Comparison of ENCODE assay signal across 26 cellular contexts in genomic region chr7:118026791-118027190, GRCh38.
DNase-seq lines count a peak whose midpoint lies in the region; ATAC-seq, FAIRE-seq and TF ChIP-seq lines count a peak whose summit lies in the region.
"Had no signal": no experiment of that assay in that cellular context is flagged by ENCODE, and none has a peak within 500 bp of the region (broad histone marks: within the 10 kb centered on the region; RNA-seq: fewer than 3 reads in every experiment).

No MANE protein-coding gene starts in this region.

- no peak for FAIRE-seq in HepG2 (lab: Jason Lieb, UNC)
- FAIRE-seq: A204.1, GM12878, GM12892, GM18507 had no signal

- H3K36me3 ChIP-seq in right lobe of liver, result no peaks in the 10 kb centered on the region
- H3K36me3 ChIP-seq in HepG2 (replicated peaks in 1 of 2; ENCODE audit: control insufficient read depth in 1 of 2, insufficient read depth in 2 of 2, low read length in 2 of 2), result no peaks in the 10 kb centered on the region
- H3K36me3 ChIP-seq in thyroid gland, result no peaks in the 10 kb centered on the region
- H3K36me3 ChIP-seq in mucosa of descending colon (ENCODE audit: low read depth), result no peaks in the 10 kb centered on the region
- H3K36me3 ChIP-seq in right atrium auricular region, result no peaks in the 10 kb centered on the region
- H3K36me3 ChIP-seq: BE2C, BLaER1 had no signal

- H3K4me3 ChIP-seq in right lobe of liver, result no peak overlapping the region
- H3K4me3 ChIP-seq in HepG2 (replicated peaks in 1 of 3; ENCODE audit: insufficient read depth in 1 of 3, low read depth in 2 of 3, low read length in 3 of 3), result no peak overlapping the region
- H3K4me3 ChIP-seq in thyroid gland (replicated peaks in 1 of 3), result no peak overlapping the region
- H3K4me3 ChIP-seq in mucosa of descending colon, result no peak overlapping the region
- H3K4me3 ChIP-seq in right atrium auricular region, result no peak overlapping the region
- H3K4me3 ChIP-seq: BLaER1, GM12878 had no signal

- 42% methylated on average over 2 of the region's 2 CpGs for WGBS in right lobe of liver (ENCODE audit: insufficient coverage, low coverage, low lambda C conversion rate, missing lambda C conversion rate)
- 2% methylated on average over 2 of the region's 2 CpGs for WGBS in HepG2 (ENCODE audit: low lambda C conversion rate)
- WGBS in thyroid gland, 2 donors, result 46 to 52% methylated on average over 2 of the region's 2 CpGs

- POLR2A ChIA-PET in HepG2 (lab: Yijun Ruan, JAX), result no interaction called here

- H3K4me2 ChIP-seq in HepG2 (ENCODE audit: low read depth, low read length), result no peak overlapping the region
- H3K4me2 ChIP-seq: BLaER1 had no signal

- DNase-seq in right lobe of liver (peak in 2 of 3 donors; percentile 23 to 56), HepG2 (ENCODE audit: low spot score) (no peak), left lobe of liver (ENCODE audit: low spot score) (no peak), thyroid gland (peak; percentile 46 to 64), mucosa of descending colon (no peak), right atrium auricular region (ENCODE audit: low spot score) (no peak)
- DNase-seq: 8988T; ACHN; BE2C; C1 segment of cervical spinal cord; CD4-positive, alpha-beta memory T cell; CD4-positive, CD25-positive, alpha-beta regulatory T cell; CD8-positive, alpha-beta memory T cell; COR-L47; DMS 273 treated with DMSO at 0.1 percent for 48 hours; DMS153; DMS53; DMS79; DND-41; EL; GDM1 had no signal

- no peaks in the 10 kb centered on the region for H3K79me2 ChIP-seq in HepG2 (ENCODE audit: insufficient read depth, low read length)

- ATAC-seq in right lobe of liver (peak in 2 of 4 donors; percentile 64 to 72), HepG2 (no peak), left lobe of liver (peak; percentile 58), mucosa of descending colon (no peak)
- ATAC-seq: GM12878 had no signal

- no peak for TF ChIP-seq EP300 in HepG2 (IDR thresholded peaks at IDR 0.05; ENCODE audit: low read depth in 2 of 2, low read length in 2 of 2)
- TF ChIP-seq EP300 in HepG2 (CRISPR knock-in tag; IDR thresholded peaks at IDR 0.05; ENCODE audit: borderline replicate concordance), result no peak

- H3K27ac ChIP-seq in right lobe of liver (no peak overlapping the region), HepG2 (ENCODE audit: extremely low read length, insufficient read depth, low read length) (no peak overlapping the region), thyroid gland (peak overlapping the region in 1 of 3 donors; percentile 61), right atrium auricular region (no peak overlapping the region)
- H3K27ac ChIP-seq: BLaER1 had no signal

- intact Hi-C loops in right lobe of liver (cut with DNase I), result no loop called here
- intact Hi-C loops in HepG2 (cut with micrococcal nuclease; ENCODE audit: unreplicated experiment), result no loop called here
- intact Hi-C loops in thyroid gland (cut with DNase I), result no loop called here
- intact Hi-C loops in mucosa of descending colon (cut with DNase I, micrococcal nuclease), result no loop called here

- H3K9me3 ChIP-seq in right lobe of liver (no peaks in the 10 kb centered on the region), HepG2 (ENCODE audit: low read length) (no peaks in the 10 kb centered on the region), thyroid gland (no peaks in the 10 kb centered on the region), mucosa of descending colon (no peaks in the 10 kb centered on the region), right atrium auricular region (no peaks in the 10 kb centered on the region)
- H3K9me3 ChIP-seq: BE2C, BLaER1 had no signal

- TF ChIP-seq POLR2A in right lobe of liver (IDR thresholded peaks at IDR 0.05) (no peak), HepG2 (IDR thresholded peaks at IDR 0.05; ENCODE audit: insufficient read depth in 1 of 2, low read depth in 2 of 2, low read length in 2 of 2) (no peak), thyroid gland (IDR thresholded peaks at IDR 0.05) (no peak)

- TF ChIP-seq CTCF in right lobe of liver (IDR thresholded peaks at IDR 0.05) (no peak), HepG2 (CRISPR knock-in tag; IDR thresholded peaks at IDR 0.05) (no peak), thyroid gland (IDR thresholded peaks at IDR 0.05) (no peak), mucosa of descending colon (IDR thresholded peaks at IDR 0.05) (no peak), right atrium auricular region (IDR thresholded peaks at IDR 0.05) (no peak)

- in situ Hi-C loops in HepG2 (cut with HindIII; ENCODE audit: extremely low pct_ligation_motif_present, low pct_unique_long_range_greater_than_20kb), result no loop called here

- TF ChIP-seq RAD21 in HepG2 (CRISPR knock-in tag; IDR thresholded peaks at IDR 0.05), result no peak

- no peaks in the 10 kb centered on the region for H4K20me1 ChIP-seq in HepG2 (ENCODE audit: insufficient read depth, low read length)
- H4K20me1 ChIP-seq: BLaER1 had no signal

- BruUV-seq in HepG2 (replicated peaks; lab: Mats Ljungman, UMichigan), result no TSS peak

- H3K9ac ChIP-seq in HepG2 (ENCODE audit: insufficient read depth, low read depth, low read length), result no peak overlapping the region
- H3K9ac ChIP-seq: BLaER1 had no signal

- H3K27me3 ChIP-seq in right lobe of liver (no peaks in the 10 kb centered on the region), HepG2 (ENCODE audit: control insufficient read depth in 1 of 2, insufficient read depth in 2 of 2, low read length in 2 of 2) (no peaks in the 10 kb centered on the region), thyroid gland (no peaks in the 10 kb centered on the region), right atrium auricular region (no peaks in the 10 kb centered on the region)
- H3K27me3 ChIP-seq: BE2C, BLaER1 had no signal

- CTCF ChIA-PET in HepG2 (lab: Yijun Ruan, JAX; ENCODE audit: low intra/inter-chr PET ratio, low total read pairs), result no interaction called here

- no peak overlapping the region for H2AFZ ChIP-seq in HepG2 (ENCODE audit: low read length)

- H3K4me1 ChIP-seq in right lobe of liver (no peaks in the 10 kb centered on the region), HepG2 (ENCODE audit: insufficient read depth, low read length) (no peaks in the 10 kb centered on the region), thyroid gland (peaks cover 0 to 5% of the 10 kb centered on the region in 2 donors), mucosa of descending colon (ENCODE audit: low read depth) (no peaks in the 10 kb centered on the region), right atrium auricular region (no peaks in the 10 kb centered on the region)
- H3K4me1 ChIP-seq: BE2C, BLaER1 had no signal

TF ChIP-seq in HepG2, 621 proteins besides CTCF, POLR2A, EP300 and RAD21 (continues in another document):
- TF ChIP-seq ZNF280D (CRISPR knock-in tag; IDR thresholded peaks at IDR 0.05) (no peak), ZNF354B (CRISPR knock-in tag; IDR thresholded peaks at IDR 0.05) (no peak), ZNF709 (CRISPR knock-in tag; IDR thresholded peaks at IDR 0.05) (no peak), YY1 (IDR thresholded peaks at IDR 0.05; ENCODE audit: insufficient read depth, insufficient replicate concordance, low read depth, low read length) (no peak), PAX8 (CRISPR knock-in tag; IDR thresholded peaks at IDR 0.05; ENCODE audit: borderline replicate concordance) (no peak), KAT7 (CRISPR knock-in tag; IDR thresholded peaks at IDR 0.05; ENCODE audit: borderline replicate concordance) (no peak), ZNF800 (CRISPR knock-in tag; IDR thresholded peaks at IDR 0.05) (no peak), CENPBD1 (CRISPR knock-in tag; IDR thresholded peaks at IDR 0.05; ENCODE audit: borderline replicate concordance, low read depth) (no peak), HOXA9 (CRISPR knock-in tag; IDR thresholded peaks at IDR 0.05; ENCODE audit: borderline replicate concordance) (no peak)

Comparison
In these comparisons a context has a peak if more than half of its experiments do, and no peak if none do; other contexts are left out.
1. DNase-seq: peak in right lobe of liver (2 of 3) and thyroid gland (2 of 2); none in HepG2 (single experiment), left lobe of liver (single experiment), mucosa of descending colon (0 of 3) and right atrium auricular region (single experiment).